ENCODE assay signal across 8 cellular contexts in genomic region chr11:10307022-10307410, GRCh38. TPM values are rescaled to one million over a fixed set of nuclear protein-coding genes. Genes with fewer than 3 reads are reported as not detected.
DNase-seq lines count a peak whose midpoint lies in the region; ATAC-seq and TF ChIP-seq lines count a peak whose summit lies in the region.

No MANE protein-coding gene starts in this region.

- peaks cover 21% of the 10 kb centered on the region for H3F3A ChIP-seq in SK-N-SH (replicated peaks; ENCODE audit: insufficient read depth)

- H3K9me3 ChIP-seq in SK-N-SH (no peaks in the 10 kb centered on the region), iPS-15b (ENCODE audit: control insufficient read depth, insufficient read depth, low read length) (no peaks in the 10 kb centered on the region), stomach (no peaks in the 10 kb centered on the region)

- 67% methylated on average over 10 of the region's 10 CpGs for WGBS in SK-N-SH (ENCODE audit: low lambda C conversion rate)
- WGBS in stomach, 5 donors = 8 to 17% (median 12%) methylated on average over 10 of the region's 10 CpGs

- TF ChIP-seq EP300 in SK-N-SH (IDR thresholded peaks at IDR 0.05; ENCODE audit: borderline replicate concordance in 1 of 2, low read depth in 1 of 2, low read length in 1 of 2) (no peak), stomach (IDR thresholded peaks at IDR 0.05) (no peak)

- POLR2A ChIA-PET in SK-N-SH (lab: Yijun Ruan, JAX) (interaction anchor here (1.1 kb wide), 1 partner anchor 99 kb away, joined by 4 read pairs; no protein-coding TSS in a partner anchor), WTC11 (lab: Charles Lee) (interaction anchor here (1.1 to 6.5 kb wide), 3 partner anchors 45 to 733 kb away, joined by 3 to 37 read pairs (median 3); partner anchors contain the start of gene WEE1)

- DNase-seq in SK-N-SH (no peak), WTC11 (ENCODE audit: low spot score) (no peak), stomach (no peak), NCI-H2107 treated with DMSO at 0.1 percent for 48 hours (lab: John Stamatoyannopoulos, UW; ENCODE audit: unreplicated experiment) (no peak)

- H3K4me1 ChIP-seq in SK-N-SH (ENCODE audit: control insufficient read depth in 1 of 2, insufficient read depth in 2 of 2, low read depth in 1 of 2, low read length in 1 of 2) (peaks cover 7 to 44% of the 10 kb centered on the region in 2 experiments), iPS-15b (ENCODE audit: control insufficient read depth, insufficient read depth, low read length) (peaks cover 28% of the 10 kb centered on the region), stomach (peaks cover 49 to 79% (median 70%) of the 10 kb centered on the region in 4 donors)

- peaks cover 8% of the 10 kb centered on the region for H3K9me3 Mint-ChIP-seq in WTC11

- TF ChIP-seq CTCF in SK-N-SH (IDR thresholded peaks at IDR 0.05) = no peak
- no peak for TF ChIP-seq CTCF in WTC11 (IDR thresholded peaks at IDR 0.05)
- no peak for TF ChIP-seq CTCF in stomach (IDR thresholded peaks at IDR 0.05)

- H3K4me1 Mint-ChIP-seq in WTC11 = peaks cover 39% of the 10 kb centered on the region

- peaks cover 10% of the 10 kb centered on the region; the same call in 1 of the 2 replicates for H4K20me1 ChIP-seq in SK-N-SH (ENCODE audit: insufficient read depth)

- TF ChIP-seq RAD21 in SK-N-SH (IDR thresholded peaks at IDR 0.05; ENCODE audit: low read length) = no peak

- ATAC-seq in SK-N-SH treated with all-trans-retinoic acid at 6 μM for 48 hours (no peak), WTC11 (no peak), HG02884 (IDR thresholded peaks at IDR 0.05; ENCODE audit: unreplicated experiment) (no peak), GM19452 (IDR thresholded peaks at IDR 0.05; ENCODE audit: unreplicated experiment) (no peak)

- H3K27ac ChIP-seq in SK-N-SH (ENCODE audit: low read depth in 2 of 2, low read length in 1 of 2) (peak overlapping the region; percentile 16 to 79; a peak in 2 of 4 replicates), stomach (peak overlapping the region; percentile 67 to 97 (median 92))

- peak overlapping the region; percentile 97 for H3K4me3 Mint-ChIP-seq in WTC11

- no peak for TF ChIP-seq POLR2A in stomach (IDR thresholded peaks at IDR 0.05)

- H3K36me3 ChIP-seq in SK-N-SH (replicated peaks in 1 of 2; ENCODE audit: control insufficient read depth in 1 of 2, insufficient read depth in 2 of 2, low read length in 1 of 2) (peaks cover 0 to 5% of the 10 kb centered on the region in 2 experiments), iPS-15b (ENCODE audit: control insufficient read depth, insufficient read depth, low read length) (peaks cover 7% of the 10 kb centered on the region), stomach (no peaks in the 10 kb centered on the region)

- H3K27me3 ChIP-seq in SK-N-SH (ENCODE audit: insufficient read depth) (no peaks in the 10 kb centered on the region), iPS-15b (ENCODE audit: control insufficient read depth, insufficient read depth, low read length) (peaks cover 51% of the 10 kb centered on the region), stomach (peaks cover 0 to 15% (median 9%) of the 10 kb centered on the region in 3 donors)

- H3K36me3 Mint-ChIP-seq in WTC11 = peaks cover 16% of the 10 kb centered on the region

- intact Hi-C loops in stomach (cut with DNase I; ENCODE audit: low total_unique reads) = loop anchor here (5.0 kb wide), 1 partner anchor 100 kb away; no protein-coding TSS in a partner anchor

- peak overlapping the region; percentile 75 for H3K9ac ChIP-seq in SK-N-SH
- no peak overlapping the region for H3K9ac ChIP-seq in iPS-15b (ENCODE audit: low read depth, low read length)

- CTCF ChIA-PET in SK-N-SH (lab: Yijun Ruan, JAX) (interaction anchor here (0.6 to 9.2 kb wide), 44 partner anchors 9 to 895 kb away, joined by 3 to 104 read pairs (median 4); partner anchors contain the start of gene WEE1), WTC11 (lab: Charles Lee) (interaction anchor here (0.8 to 9.9 kb wide), 26 partner anchors 10 to 772 kb away, joined by 3 to 149 read pairs (median 4); partner anchors contain the start of gene RNF141)

- H3K27me3 Mint-ChIP-seq in WTC11 (ENCODE audit: low read depth) = peaks cover 43% of the 10 kb centered on the region

- no peak overlapping the region for H2AFZ ChIP-seq in SK-N-SH (ENCODE audit: low read depth)

- peak overlapping the region; percentile 98 for H3K4me2 ChIP-seq in SK-N-SH

- H3K4me3 ChIP-seq in SK-N-SH (ENCODE audit: low read depth in 2 of 2, low read length in 1 of 2) (peak overlapping the region; percentile 66 to 87), iPS-15b (ENCODE audit: low read depth, low read length) (peak overlapping the region; percentile 84), stomach (peak overlapping the region; percentile 73 to 80 (median 74))

- peaks cover 23% of the 10 kb centered on the region; the same call in 1 of the 2 replicates for H3K79me2 ChIP-seq in SK-N-SH (ENCODE audit: insufficient read depth)

- H3K27ac Mint-ChIP-seq in WTC11 = peak overlapping the region; percentile 86

- H3K9me2 ChIP-seq in SK-N-SH = no peaks in the 10 kb centered on the region

TF ChIP-seq in SK-N-SH, 30 proteins besides CTCF, POLR2A, EP300 and RAD21:
- no peak for TF ChIP-seq FOXM1 (IDR thresholded peaks at IDR 0.05; ENCODE audit: low read depth)
- TF ChIP-seq MXI1 (IDR thresholded peaks at IDR 0.05; ENCODE audit: low read depth, low read length) = no peak
- TF ChIP-seq ELF1 (IDR thresholded peaks at IDR 0.05) = no peak
- no peak for TF ChIP-seq RCOR1 (IDR thresholded peaks at IDR 0.05; ENCODE audit: low read length)
- no peak for TF ChIP-seq USF2 (IDR thresholded peaks at IDR 0.05; ENCODE audit: borderline replicate concordance, low read depth, low read length)
- TF ChIP-seq JUND (IDR thresholded peaks at IDR 0.05) = no peak

TF ChIP-seq in SK-N-SH treated with all-trans-retinoic acid at 6 μM for 48 hours, 23 proteins besides CTCF, POLR2A, EP300 and RAD21 (continues in another document):
- TF ChIP-seq TCF4 (CRISPR knock-in tag; IDR thresholded peaks at IDR 0.05; ENCODE audit: borderline replicate concordance) (no peak), TOX (CRISPR knock-in tag; IDR thresholded peaks at IDR 0.05; ENCODE audit: borderline replicate concordance) (no peak), PPARA (CRISPR knock-in tag; IDR thresholded peaks at IDR 0.05; ENCODE audit: borderline replicate concordance) (no peak), CREB5 (CRISPR knock-in tag; IDR thresholded peaks at IDR 0.05; ENCODE audit: low read depth) (no peak), ARNTL (CRISPR knock-in tag; IDR thresholded peaks at IDR 0.05; ENCODE audit: borderline replicate concordance, low read depth) (no peak), ZFP30 (CRISPR knock-in tag; IDR thresholded peaks at IDR 0.05) (no peak), ZC3H10 (CRISPR knock-in tag; IDR thresholded peaks at IDR 0.05) (no peak), ZNF565 (CRISPR knock-in tag; conservative IDR thresholded peaks at IDR 0.05; ENCODE audit: low read depth) (no peak), GLIS3 (CRISPR knock-in tag; IDR thresholded peaks at IDR 0.05) (no peak), BACH2 (CRISPR knock-in tag; IDR thresholded peaks at IDR 0.05; ENCODE audit: borderline replicate concordance) (no peak)

TF ChIP-seq in WTC11, 78 proteins besides CTCF, POLR2A, EP300 and RAD21 (continues in another document):
- TF ChIP-seq ATF2 (CRISPR knock-in tag; IDR thresholded peaks at IDR 0.05; ENCODE audit: borderline replicate concordance, low read depth) (no peak), ZNF396 (CRISPR knock-in tag; IDR thresholded peaks at IDR 0.05; ENCODE audit: borderline replicate concordance) (no peak), CREB1 (CRISPR knock-in tag; IDR thresholded peaks at IDR 0.05) (no peak), KAT7 (CRISPR knock-in tag; IDR thresholded peaks at IDR 0.05; ENCODE audit: borderline replicate concordance) (no peak)
- TF ChIP-seq, protein P1, sequence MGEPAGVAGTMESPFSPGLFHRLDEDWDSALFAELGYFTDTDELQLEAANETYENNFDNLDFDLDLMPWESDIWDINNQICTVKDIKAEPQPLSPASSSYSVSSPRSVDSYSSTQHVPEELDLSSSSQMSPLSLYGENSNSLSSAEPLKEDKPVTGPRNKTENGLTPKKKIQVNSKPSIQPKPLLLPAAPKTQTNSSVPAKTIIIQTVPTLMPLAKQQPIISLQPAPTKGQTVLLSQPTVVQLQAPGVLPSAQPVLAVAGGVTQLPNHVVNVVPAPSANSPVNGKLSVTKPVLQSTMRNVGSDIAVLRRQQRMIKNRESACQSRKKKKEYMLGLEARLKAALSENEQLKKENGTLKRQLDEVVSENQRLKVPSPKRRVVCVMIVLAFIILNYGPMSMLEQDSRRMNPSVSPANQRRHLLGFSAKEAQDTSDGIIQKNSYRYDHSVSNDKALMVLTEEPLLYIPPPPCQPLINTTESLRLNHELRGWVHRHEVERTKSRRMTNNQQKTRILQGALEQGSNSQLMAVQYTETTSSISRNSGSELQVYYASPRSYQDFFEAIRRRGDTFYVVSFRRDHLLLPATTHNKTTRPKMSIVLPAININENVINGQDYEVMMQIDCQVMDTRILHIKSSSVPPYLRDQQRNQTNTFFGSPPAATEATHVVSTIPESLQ (CRISPR knock-in tag; IDR thresholded peaks at IDR 0.05) = no peak

RNA-seq across cellular contexts. Expression of gene ADM, which starts 2.1 kb away (rescaled TPM):
- 35.4 and 50.6 TPM in 2 replicates for polyA plus RNA-seq in SK-N-SH (2012; rRNA removed)
- polyA plus RNA-seq in SK-N-SH (2012; cell fraction: cytosol; rRNA removed) = 26.5 and 32.6 TPM in 2 replicates
- 75.7 and 120 TPM in 2 replicates for polyA plus RNA-seq in SK-N-SH (2012; cell fraction: nucleus; rRNA removed)
- total RNA-seq in WTC11 (2021) = 18.7 to 40.8 TPM (median 40.1 TPM) in 3 replicates
- 100 to 1,000 TPM in 1 of 5 donors, 10 to 100 TPM in 4; 33.9 to 144 (median 57.4) TPM for total RNA-seq in stomach
- polyA plus RNA-seq in stomach = 10 to 100 TPM; 14.3 to 21.5 (median 19.7) TPM

RNA-seq across cellular contexts. Expression of gene SBF2, which starts 13.0 kb away (rescaled TPM):
- polyA plus RNA-seq in SK-N-SH (2012; rRNA removed) = 23.0 and 36.4 TPM in 2 replicates
- 25.1 and 28.5 TPM in 2 replicates for polyA plus RNA-seq in SK-N-SH (2012; cell fraction: cytosol; rRNA removed)
- 25.4 and 58.1 TPM in 2 replicates for polyA plus RNA-seq in SK-N-SH (2012; cell fraction: nucleus; rRNA removed)
- total RNA-seq in WTC11 (2021) = 46.2 to 53.6 TPM (median 47.6 TPM) in 3 replicates
- 100 to 1,000 TPM in 2 of 5 donors, 10 to 100 TPM in 3; 24.0 to 260 (median 64.8) TPM for total RNA-seq in stomach
- 10 to 100 TPM in 2 of 3 donors, 1 to 10 TPM in 1; 8.6 to 13.3 (median 12.5) TPM for polyA plus RNA-seq in stomach
